31 cellular contexts compared by ENCODE assay signal in genomic region chr13:78867655-78868054, GRCh38.
"Had no signal": no experiment of that assay in that cellular context is flagged by ENCODE, and none has a peak within 500 bp of the region (broad histone marks: within the 10 kb centered on the region; RNA-seq: fewer than 3 reads in every experiment).

No MANE protein-coding gene starts in this region.

- H3K27me3 Mint-ChIP-seq: activated CD4-positive, alpha-beta T cell treated with anti-CD3 and anti-CD28 coated beads for 36 hours; activated CD4-positive, alpha-beta T cell treated with anti-CD3 and anti-CD28 coated beads, Interleukin-2, amount 10 ng/mL, durations not matched to agents 24 days and 14 days; activated CD8-positive, alpha-beta memory T cell treated with anti-CD3 and anti-CD28 coated beads, Interleukin-2, amount 10 ng/mL, durations not matched to agents 7 days and 5 days; activated naive CD8-positive, alpha-beta T cell; dendritic cell treated with granulocyte-macrophage colony-stimulating factor and Interleukin-4, amounts not matched to agents 40 ng/mL and 50 ng/mL, for 4 days had no signal

- H3K9me3 ChIP-seq: esophagus squamous epithelium had no signal

- DNase-seq: activated CD4-positive, alpha-beta memory T cell treated with anti-CD3 and anti-CD28 coated beads for 36 hours; activated CD4-positive, alpha-beta T cell treated with anti-CD3 and anti-CD28 coated beads for 36 hours; activated CD4-positive, alpha-beta T cell treated with anti-CD3 and anti-CD28 coated beads, Interleukin-2, amount 10 ng/mL, durations not matched to agents 24 days and 14 days; activated CD4-positive, CD25-positive, alpha-beta regulatory T cell; activated CD4-positive, CD25-positive, alpha-beta regulatory T cell treated with anti-CD3 and anti-CD28 coated beads, Interleukin-2, amount 50 U/mL, for 72 hours; activated CD8-positive, alpha-beta memory T cell treated with anti-CD3 and anti-CD28 coated beads, Interleukin-2, amount 10 ng/mL, durations not matched to agents 7 days and 5 days; activated CD8-positive, alpha-beta memory T cell treated with anti-CD3 and anti-CD28 coated beads, Interleukin-2, amount 50 U/mL, for 4 hours; activated CD8-positive, alpha-beta T cell treated with anti-CD3 and anti-CD28 coated beads, Interleukin-2, amount 10 ng/mL, durations not matched to agents 7 days and 5 days; activated effector memory CD4-positive, alpha-beta T cell treated with Interleukin-2 at 50 U/mL for 16 hours; activated gamma-delta T cell treated with Interleukin-2 at 50 U/mL for 16 hours; activated naive CD4-positive, alpha-beta T cell treated with anti-CD3 and anti-CD28 coated beads, Interleukin-2, amount 50 U/mL, for 16 hours; activated naive CD4-positive, alpha-beta T cell treated with Interleukin-2 at 50 U/mL for 16 hours; activated T-cell treated with anti-CD3 and anti-CD28 coated beads, Interleukin-2, amount 50 U/mL, for 1 hour; activated T-cell treated with anti-CD3 and anti-CD28 coated beads, Interleukin-2, amount 50 U/mL, for 48 hours; amniotic stem cell; anterior cingulate cortex; brain microvascular endothelial cell; dorsolateral prefrontal cortex; effector memory CD4-positive, alpha-beta T cell; esophagus squamous epithelium; foreskin melanocyte; T-helper 1 cell; T-helper 17 cell; T1000 had no signal

- H3K36me3 ChIP-seq: brain microvascular endothelial cell, esophagus squamous epithelium, gastroesophageal sphincter had no signal

- H3K4me3 ChIP-seq: coronary artery, dorsolateral prefrontal cortex, esophagus squamous epithelium, gastroesophageal sphincter had no signal

- H3K4me1 Mint-ChIP-seq: activated CD4-positive, alpha-beta T cell treated with anti-CD3 and anti-CD28 coated beads for 36 hours; activated CD4-positive, alpha-beta T cell treated with anti-CD3 and anti-CD28 coated beads, Interleukin-2, amount 10 ng/mL, durations not matched to agents 24 days and 14 days; activated CD8-positive, alpha-beta memory T cell treated with anti-CD3 and anti-CD28 coated beads, Interleukin-2, amount 10 ng/mL, durations not matched to agents 7 days and 5 days; central memory CD8-positive, alpha-beta T cell; T-helper 17 cell had no signal

- H3K36me3 Mint-ChIP-seq: activated CD4-positive, alpha-beta memory T cell treated with anti-CD3 and anti-CD28 coated beads for 36 hours; activated CD8-positive, alpha-beta memory T cell treated with anti-CD3 and anti-CD28 coated beads, Interleukin-2, amount 10 ng/mL, durations not matched to agents 7 days and 5 days; activated naive CD8-positive, alpha-beta T cell had no signal

- H3K9me3 Mint-ChIP-seq: activated CD4-positive, alpha-beta memory T cell treated with anti-CD3 and anti-CD28 coated beads for 36 hours; activated CD4-positive, alpha-beta T cell treated with anti-CD3 and anti-CD28 coated beads, Interleukin-2, amount 10 ng/mL, durations not matched to agents 24 days and 14 days; activated T-helper 1 cell treated with anti-CD3 and anti-CD28 coated beads, Interleukin-12 subunit alpha, Interleukin-12 subunit beta, Interleukin-2, Interleukin-4 antibody, amounts not matched to agents 30 ng/mL and 10 ng/mL and 1 ng/mL, durations not matched to agents 14 hours and 24 hours and 36 hours; central memory CD8-positive, alpha-beta T cell; dendritic cell treated with granulocyte-macrophage colony-stimulating factor and Interleukin-4, amounts not matched to agents 40 ng/mL and 50 ng/mL, for 4 days; T-helper 2 cell treated with Interferon-gamma antibody and Interleukin-4, amounts not matched to agents 5 μg/mL and 100 μg/mL, for 36 hours had no signal

- H3K27ac ChIP-seq: brain microvascular endothelial cell, coronary artery, dorsolateral prefrontal cortex, esophagus squamous epithelium, gastroesophageal sphincter had no signal

- H3K27ac Mint-ChIP-seq: activated CD4-positive, alpha-beta memory T cell treated with anti-CD3 and anti-CD28 coated beads for 36 hours; activated CD4-positive, alpha-beta T cell treated with anti-CD3 and anti-CD28 coated beads for 36 hours; activated CD4-positive, alpha-beta T cell treated with anti-CD3 and anti-CD28 coated beads, Interleukin-2, amount 10 ng/mL, durations not matched to agents 24 days and 14 days; activated CD8-positive, alpha-beta memory T cell treated with anti-CD3 and anti-CD28 coated beads, Interleukin-2, amount 10 ng/mL, durations not matched to agents 7 days and 5 days; activated CD8-positive, alpha-beta T cell treated with anti-CD3 and anti-CD28 coated beads, Interleukin-2, amount 10 ng/mL, durations not matched to agents 7 days and 5 days; activated naive CD8-positive, alpha-beta T cell; activated T-helper 1 cell treated with anti-CD3 and anti-CD28 coated beads, Interleukin-12 subunit alpha, Interleukin-12 subunit beta, Interleukin-2, Interleukin-4 antibody, amounts not matched to agents 30 ng/mL and 10 ng/mL and 1 ng/mL, durations not matched to agents 14 hours and 24 hours and 36 hours; dendritic cell treated with granulocyte-macrophage colony-stimulating factor and Interleukin-4, amounts not matched to agents 40 ng/mL and 50 ng/mL, for 4 days; T-helper 17 cell; T-helper 2 cell treated with Interferon-gamma antibody and Interleukin-4, amounts not matched to agents 5 μg/mL and 100 μg/mL, for 36 hours had no signal

- H3K4me1 ChIP-seq: esophagus squamous epithelium, gastroesophageal sphincter had no signal

- ATAC-seq: activated CD4-positive, alpha-beta T cell treated with anti-CD3 and anti-CD28 coated beads for 36 hours; activated CD8-positive, alpha-beta memory T cell treated with anti-CD3 and anti-CD28 coated beads, Interleukin-2, amount 10 ng/mL, durations not matched to agents 7 days and 5 days; activated CD8-positive, alpha-beta T cell treated with anti-CD3 and anti-CD28 coated beads, Interleukin-2, amount 10 ng/mL, durations not matched to agents 7 days and 5 days; gastroesophageal sphincter; T-helper 17 cell had no signal

- H3K27me3 ChIP-seq: brain microvascular endothelial cell, esophagus squamous epithelium, gastroesophageal sphincter had no signal

- H3K4me3 Mint-ChIP-seq: activated CD4-positive, alpha-beta memory T cell treated with anti-CD3 and anti-CD28 coated beads for 36 hours; activated CD4-positive, alpha-beta T cell treated with anti-CD3 and anti-CD28 coated beads for 36 hours; activated CD4-positive, alpha-beta T cell treated with anti-CD3 and anti-CD28 coated beads, Interleukin-2, amount 10 ng/mL, durations not matched to agents 24 days and 14 days; activated CD8-positive, alpha-beta memory T cell treated with anti-CD3 and anti-CD28 coated beads, Interleukin-2, amount 10 ng/mL, durations not matched to agents 7 days and 5 days; activated CD8-positive, alpha-beta T cell treated with anti-CD3 and anti-CD28 coated beads, Interleukin-2, amount 10 ng/mL, durations not matched to agents 7 days and 5 days; activated naive CD8-positive, alpha-beta T cell; activated T-helper 1 cell treated with anti-CD3 and anti-CD28 coated beads, Interleukin-12 subunit alpha, Interleukin-12 subunit beta, Interleukin-2, Interleukin-4 antibody, amounts not matched to agents 30 ng/mL and 10 ng/mL and 1 ng/mL, durations not matched to agents 14 hours and 24 hours and 36 hours; central memory CD8-positive, alpha-beta T cell; dendritic cell treated with granulocyte-macrophage colony-stimulating factor and Interleukin-4, amounts not matched to agents 40 ng/mL and 50 ng/mL, for 4 days; T-helper 17 cell; T-helper 2 cell treated with Interferon-gamma antibody and Interleukin-4, amounts not matched to agents 5 μg/mL and 100 μg/mL, for 36 hours had no signal
